In the genomic region with DNA sequence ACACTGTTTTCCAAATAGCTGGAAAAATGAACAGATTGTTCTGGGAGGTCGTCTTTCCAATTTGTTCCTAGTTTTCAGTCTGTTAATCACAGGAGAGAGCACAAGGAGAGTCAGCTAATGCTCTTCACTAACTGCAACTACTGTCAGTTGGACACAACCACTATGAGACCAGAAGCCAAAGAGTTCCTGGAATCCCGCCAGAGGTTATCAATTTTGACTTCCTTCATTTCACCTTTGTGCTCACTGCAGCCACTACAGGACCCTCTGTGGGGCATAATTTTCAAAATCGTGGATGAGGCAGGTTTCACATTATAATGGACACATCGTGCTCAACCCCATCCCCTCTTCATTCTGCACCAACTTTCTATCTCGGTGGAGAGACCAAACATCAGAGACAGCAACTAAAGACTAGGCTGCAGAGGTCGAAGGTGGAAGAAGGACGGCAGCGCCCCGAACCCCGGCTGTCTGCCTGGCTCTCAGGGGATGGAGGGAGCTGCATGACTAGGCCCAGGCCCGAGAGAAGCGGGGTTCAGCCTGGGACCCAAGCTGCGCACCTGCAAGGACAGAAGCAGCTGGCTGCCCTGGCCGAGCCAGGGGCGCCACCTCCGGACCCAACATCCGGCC, we compare ENCODE assay signal across 8 cellular contexts. TPM values are rescaled to one million over a fixed set of nuclear protein-coding genes. Genes with fewer than 3 reads are reported as not detected.
A peak's percentile ranks its signal among the peaks of the same experiment; 100 is the strongest.
DNase-seq lines count a peak whose midpoint lies in the region; ATAC-seq, FAIRE-seq and TF ChIP-seq lines count a peak whose summit lies in the region.

No MANE protein-coding gene starts in this region.

- no peak overlapping the region for H3K4ac ChIP-seq in mesendoderm (ENCODE audit: low read depth, low read length)

- H3K4me3 ChIP-seq in GM12878 (peak overlapping the region; percentile 67), mesendoderm (ENCODE audit: low read length) (peak overlapping the region; percentile 76)

- SMC1A ChIA-PET in GM12878 (lab: Charles Lee; ENCODE audit: uncharacterized antibody, unreplicated experiment) = interaction anchor here (0.6 to 2.6 kb wide), 15 partner anchors 8 to 253 kb away, joined by 3 to 26 read pairs (median 6); partner anchors contain the start of gene CLSPN

- BruUV-seq in GM12878 (replicated peaks; lab: Mats Ljungman, UMichigan) = no TSS peak

- no peak overlapping the region for H2BK15ac ChIP-seq in mesendoderm (replicated peaks; ENCODE audit: low read depth)

- H2AFZ ChIP-seq in GM12878 (ENCODE audit: control insufficient read depth, low read depth, low read length) = peak overlapping the region; percentile 100

- H3K27ac ChIP-seq in GM12878 (ENCODE audit: control insufficient read depth, insufficient read depth) (peak overlapping the region; percentile 97), mesendoderm (ENCODE audit: low read depth, low read length) (peak overlapping the region; percentile 100)

- no peak overlapping the region for H4K8ac ChIP-seq in mesendoderm (ENCODE audit: low read depth, low read length)

- peak overlapping the region; percentile 57 for H3K18ac ChIP-seq in mesendoderm (ENCODE audit: low read length)

- H3K36me3 ChIP-seq in GM12878 (ENCODE audit: control insufficient read depth in 2 of 2, insufficient read depth in 2 of 2, low read length in 1 of 2) (peaks cover 0 to 3% of the 10 kb centered on the region in 2 experiments; a peak in 3 of 4 replicates), mesendoderm (ENCODE audit: control insufficient read depth, insufficient read depth, low read length) (peaks cover 3% of the 10 kb centered on the region)

- peaks cover 10% of the 10 kb centered on the region for H3K4me1 ChIP-seq in GM12878 (ENCODE audit: control insufficient read depth, insufficient read depth, low read length)
- peaks cover 12% of the 10 kb centered on the region for H3K4me1 ChIP-seq in mesendoderm (ENCODE audit: control insufficient read depth, low read depth, low read length)

- no peak for TF ChIP-seq RAD21 in GM12878 (IDR thresholded peaks at IDR 0.05; ENCODE audit: insufficient read depth, low read depth, low read length)

- H3K23ac ChIP-seq in mesendoderm (ENCODE audit: low read length) = no peak overlapping the region

- no peak for TF ChIP-seq EP300 in GM12878 (IDR thresholded peaks at IDR 0.05; ENCODE audit: borderline replicate concordance in 1 of 2, control insufficient read depth in 1 of 2, low read depth in 2 of 2, low read length in 2 of 2)

- WGBS in GM12878 (ENCODE audit: insufficient coverage, insufficient replicate concordance, low lambda C conversion rate, missing lambda C conversion rate) = under 1% methylated on average over 15 of the region's 17 CpGs
- no CpG with 5 or more reads among the region's 17 CpGs for WGBS in mesendoderm (ENCODE audit: extremely low coverage, insufficient coverage, low lambda C conversion rate)

- peak; percentile 70 for FAIRE-seq in GM12878 (lab: Jason Lieb, UNC)
- no peak for FAIRE-seq in HTR-8/SVneo (lab: Jason Lieb, UNC)

- TF ChIP-seq CTCF in GM12878 (IDR thresholded peaks at IDR 0.05 in 2 of 3, conservative IDR thresholded peaks at IDR 0.05 in 1 of 3; ENCODE audit: control insufficient read depth in 2 of 3, extremely low read depth in 1 of 3, insufficient read depth in 1 of 3, low read depth in 3 of 3, low read length in 3 of 3) = no peak

- no peak for TF ChIP-seq POLR2A in GM12878 (IDR thresholded peaks at IDR 0.05; ENCODE audit: low read depth, low read length)

- POLR2A ChIA-PET in GM12878 (lab: Charles Lee) = interaction anchor here (0.5 to 2.9 kb wide), 10 partner anchors 8 to 869 kb away, joined by 3 to 19 read pairs (median 6); partner anchors contain the start of gene CLSPN

- H4K20me1 ChIP-seq in GM12878 (ENCODE audit: control insufficient read depth, insufficient read depth) = no peaks in the 10 kb centered on the region

- ATAC-seq in GM12878 = no peak
- no peak for ATAC-seq in GM19023 (IDR thresholded peaks at IDR 0.05; ENCODE audit: unreplicated experiment)

- in situ Hi-C loops in KBM-7 (cut with MboI; ENCODE audit: low pct_unique_long_range_greater_than_20kb, low sequenced_read_pairs) = no loop called here
- in situ Hi-C loops in GM12878 (cut with MboI) = no loop called here

- no peak overlapping the region for H4K5ac ChIP-seq in mesendoderm (ENCODE audit: low read length)

- H3K79me2 ChIP-seq in GM12878 (ENCODE audit: control insufficient read depth, insufficient read depth, low read length) (peaks cover 44% of the 10 kb centered on the region), mesendoderm (ENCODE audit: control insufficient read depth, insufficient read depth, low read length) (peaks cover 15% of the 10 kb centered on the region)

- RAD21 ChIA-PET in GM12878 (lab: Charles Lee; ENCODE audit: unreplicated experiment) = interaction anchor here (0.6 to 4.6 kb wide), 8 partner anchors 8 to 159 kb away, joined by 3 to 35 read pairs (median 5); no protein-coding TSS in a partner anchor

- no peaks in the 10 kb centered on the region for H3K9me3 ChIP-seq in GM12878 (replicated peaks; ENCODE audit: control insufficient read depth, insufficient read depth, low read length)

- no peak overlapping the region for H2BK120ac ChIP-seq in mesendoderm (ENCODE audit: low read depth, low read length)

- H3K9ac ChIP-seq in GM12878 (ENCODE audit: control insufficient read depth, insufficient read depth, low read length) (peak overlapping the region; percentile 93), mesendoderm (ENCODE audit: low read length) (peak overlapping the region; percentile 82)

- DNase-seq in DMS53 (lab: John Stamatoyannopoulos, UW) (peak; percentile 70), KBM-7 (peak; percentile 24), GM12878 (ENCODE audit: low read depth, low spot score) (no peak), mesendoderm (no peak), HTR-8/SVneo (ENCODE audit: insufficient read length, low spot score) (no peak), retina (no peak)
- no peak for DNase-seq in activated effector memory CD4-positive, alpha-beta T cell treated with Interleukin-2 at 50 U/mL for 16 hours

- intact Hi-C loops in GM12878 (cut with micrococcal nuclease; ENCODE audit: unreplicated experiment) = loop anchor here (2.0 kb wide), 1 partner anchor 18 kb away; no protein-coding TSS in a partner anchor

- H3K27me3 ChIP-seq in GM12878 (replicated peaks in 1 of 2; ENCODE audit: control insufficient read depth in 2 of 2, insufficient read depth in 2 of 2, low read length in 1 of 2) (no peaks in the 10 kb centered on the region), mesendoderm (ENCODE audit: insufficient read depth, low read length, poor library complexity) (no peaks in the 10 kb centered on the region)

- peaks cover 19% of the 10 kb centered on the region for H3K79me1 ChIP-seq in mesendoderm (ENCODE audit: low read length)

- H2BK5ac ChIP-seq in mesendoderm (ENCODE audit: low read length) = no peak overlapping the region

- peak overlapping the region; percentile 96 for H3K56ac ChIP-seq in mesendoderm (ENCODE audit: low read length)

- H3K4me2 ChIP-seq in GM12878 (ENCODE audit: control insufficient read depth, insufficient read depth) = peak overlapping the region; percentile 90
- H3K4me2 ChIP-seq in mesendoderm (ENCODE audit: low read length) = peak overlapping the region; percentile 97

- H2AK5ac ChIP-seq in mesendoderm (ENCODE audit: low read length) = no peak overlapping the region

- CTCF ChIA-PET in GM12878 (lab: Yijun Ruan, JAX) = interaction anchor here (0.7 to 3.9 kb wide), 14 partner anchors 8 to 355 kb away, joined by 3 to 40 read pairs (median 4); no protein-coding TSS in a partner anchor

RNA-seq across cellular contexts. Expression of gene KIAA0319L, which starts 0.6 kb away (rescaled TPM):
- total RNA-seq in GM12878 (2013; cell fraction: nucleolus; rRNA removed) = 303 and 335 TPM in 2 replicates
- total RNA-seq in GM12878 (2014; rRNA removed) = 22.6 and 24.3 TPM in 2 replicates
- 20.7 and 22.1 TPM in 2 replicates for total RNA-seq in GM12878 (2014; rRNA removed; fragmentation: Illumina TruSeq; extraction: Trizol)
- 26.9 and 30.3 TPM in 2 replicates for total RNA-seq in GM12878 (2021)
- 34.7 TPM for polyA plus RNA-seq in GM12878 (2011; ENCODE audit: low read depth)
- polyA plus RNA-seq in GM12878 (2011; rRNA removed) = 57.8 and 63.2 TPM in 2 replicates
- polyA plus RNA-seq in GM12878 (2011; cell fraction: cytosol; rRNA removed) = 48.5 and 52.4 TPM in 2 replicates
- polyA plus RNA-seq in GM12878 (2011; cell fraction: nucleus; rRNA removed) = 87.3 and 100 TPM in 2 replicates
- polyA plus RNA-seq in GM12878 (2012) = 27.1 and 32.7 TPM in 2 replicates
- polyA plus RNA-seq in GM12878 (2014; fragmentation: Illumina TruSeq; extraction: Trizol) = 26.7 and 35.3 TPM in 2 replicates
- 1 to 10 TPM; 2.6 to 5.9 TPM for polyA plus RNA-seq in GM12878 (2014; fragmentation: Nextera tagmentation; extraction: Ambion mirVana)
- polyA plus RNA-seq in GM12878 (2014; rRNA removed) = 23.6 and 26.1 TPM in 2 replicates
- polyA plus RNA-seq in GM12878 (2016; fragmentation: Nextera tagmentation; extraction: Ambion mirVana) = 10 to 100 TPM; 24.7 to 26.5 TPM
- polyA minus RNA-seq in GM12878 (2011; rRNA and poly(A)+ RNA removed) = 90.8 and 95.8 TPM in 2 replicates
- polyA minus RNA-seq in GM12878 (2011; cell fraction: cytosol; rRNA and poly(A)+ RNA removed) = 14.3 and 21.3 TPM in 2 replicates
- 82.8 and 101 TPM in 2 replicates for polyA minus RNA-seq in GM12878 (2011; cell fraction: nucleus; rRNA and poly(A)+ RNA removed)
- 15.1 TPM for polyA plus RNA-seq in mesendoderm (2013, experiment 1 of 2)
- 16.4 TPM for polyA plus RNA-seq in mesendoderm (2013, experiment 2 of 2)

RNA-seq across cellular contexts. Expression of gene NCDN, which starts 1.0 kb away (rescaled TPM):
- total RNA-seq in GM12878 (2013; cell fraction: nucleolus; rRNA removed) = 16.7 and 20.9 TPM in 2 replicates
- 11.2 and 14.8 TPM in 2 replicates for total RNA-seq in GM12878 (2014; rRNA removed)
- total RNA-seq in GM12878 (2014; rRNA removed; fragmentation: Illumina TruSeq; extraction: Trizol) = 5.3 and 6.0 TPM in 2 replicates
- 22.2 and 25.5 TPM in 2 replicates for total RNA-seq in GM12878 (2021)
- polyA plus RNA-seq in GM12878 (2011; ENCODE audit: low read depth) = 5.6 TPM
- 1.9 and 5.4 TPM in 2 replicates for polyA plus RNA-seq in GM12878 (2011; rRNA removed)
- 8.4 and 8.9 TPM in 2 replicates for polyA plus RNA-seq in GM12878 (2011; cell fraction: cytosol; rRNA removed)
- polyA plus RNA-seq in GM12878 (2011; cell fraction: nucleus; rRNA removed) = 20.0 and 25.2 TPM in 2 replicates
- 13.0 and 13.5 TPM in 2 replicates for polyA plus RNA-seq in GM12878 (2012)
- polyA plus RNA-seq in GM12878 (2014; fragmentation: Illumina TruSeq; extraction: Trizol) = 3.3 and 7.0 TPM in 2 replicates
- polyA plus RNA-seq in GM12878 (2014; fragmentation: Nextera tagmentation; extraction: Ambion mirVana) = 1 to 10 TPM; 1.8 to 2.0 TPM
- polyA plus RNA-seq in GM12878 (2014; rRNA removed) = 17.0 and 21.0 TPM in 2 replicates
- 10 to 100 TPM; 23.5 to 24.6 TPM for polyA plus RNA-seq in GM12878 (2016; fragmentation: Nextera tagmentation; extraction: Ambion mirVana)
- polyA minus RNA-seq in GM12878 (2011; rRNA and poly(A)+ RNA removed) = 5.9 and 6.7 TPM in 2 replicates
- 4.0 and 8.7 TPM in 2 replicates for polyA minus RNA-seq in GM12878 (2011; cell fraction: cytosol; rRNA and poly(A)+ RNA removed)
- polyA minus RNA-seq in GM12878 (2011; cell fraction: nucleus; rRNA and poly(A)+ RNA removed) = 9.8 and 12.9 TPM in 2 replicates
- polyA plus RNA-seq in mesendoderm (2013, experiment 1 of 2) = 27.8 TPM
- polyA plus RNA-seq in mesendoderm (2013, experiment 2 of 2) = 28.0 TPM

RNA-seq across cellular contexts. Expression of gene TFAP2E, which starts 16.5 kb away (rescaled TPM):
- total RNA-seq in GM12878 (2013; cell fraction: nucleolus; rRNA removed) = 0.61 TPM in 1 of 2 replicates, not detected in the other
- 0.34 and 0.76 TPM in 2 replicates for total RNA-seq in GM12878 (2014; rRNA removed)
- total RNA-seq in GM12878 (2014; rRNA removed; fragmentation: Illumina TruSeq; extraction: Trizol) = 0.27 and 0.60 TPM in 2 replicates
- 0.85 and 0.93 TPM in 2 replicates for total RNA-seq in GM12878 (2021)
- polyA plus RNA-seq in GM12878 (2011; ENCODE audit: low read depth) = 0.21 TPM
- polyA plus RNA-seq in GM12878 (2011; rRNA removed) = 0.10 TPM in 1 of 2 replicates, not detected in the other
- 0.03 TPM in 1 of 2 replicates, not detected in the other for polyA plus RNA-seq in GM12878 (2011; cell fraction: cytosol; rRNA removed)
- polyA plus RNA-seq in GM12878 (2011; cell fraction: nucleus; rRNA removed) = 0.45 and 0.54 TPM in 2 replicates
- 0.36 and 0.60 TPM in 2 replicates for polyA plus RNA-seq in GM12878 (2012)
- polyA plus RNA-seq in GM12878 (2014; fragmentation: Illumina TruSeq; extraction: Trizol) = 0.52 and 0.71 TPM in 2 replicates
- polyA plus RNA-seq in GM12878 (2014; fragmentation: Nextera tagmentation; extraction: Ambion mirVana) = under 1 TPM; 0.22 to 0.52 TPM
- polyA plus RNA-seq in GM12878 (2014; rRNA removed) = 1.1 and 1.4 TPM in 2 replicates
- 1 to 10 TPM in 1 of 2 experiments, under 1 TPM in 1; 0.24 to 1.0 TPM for polyA plus RNA-seq in GM12878 (2016; fragmentation: Nextera tagmentation; extraction: Ambion mirVana)
- not detected in 2 replicates for polyA minus RNA-seq in GM12878 (2011; rRNA and poly(A)+ RNA removed)
- not detected in 2 replicates for polyA minus RNA-seq in GM12878 (2011; cell fraction: cytosol; rRNA and poly(A)+ RNA removed)
- not detected in 2 replicates for polyA minus RNA-seq in GM12878 (2011; cell fraction: nucleus; rRNA and poly(A)+ RNA removed)
- polyA plus RNA-seq in mesendoderm (2013, experiment 1 of 2) = 0.20 TPM
- 0.14 TPM for polyA plus RNA-seq in mesendoderm (2013, experiment 2 of 2)

Comparison
In these comparisons a context has a peak if more than half of its experiments do, and no peak if none do; other contexts are left out.
1. DNase-seq: peak in DMS53 (single experiment) and KBM-7 (single experiment); none in GM12878 (single experiment), mesendoderm (single experiment), activated effector memory CD4-positive, alpha-beta T cell treated with Interleukin-2 at 50 U/mL for 16 hours (single experiment), HTR-8/SVneo (single experiment) and retina (single experiment).